14 cellular contexts compared by ENCODE assay signal in the genomic region with DNA sequence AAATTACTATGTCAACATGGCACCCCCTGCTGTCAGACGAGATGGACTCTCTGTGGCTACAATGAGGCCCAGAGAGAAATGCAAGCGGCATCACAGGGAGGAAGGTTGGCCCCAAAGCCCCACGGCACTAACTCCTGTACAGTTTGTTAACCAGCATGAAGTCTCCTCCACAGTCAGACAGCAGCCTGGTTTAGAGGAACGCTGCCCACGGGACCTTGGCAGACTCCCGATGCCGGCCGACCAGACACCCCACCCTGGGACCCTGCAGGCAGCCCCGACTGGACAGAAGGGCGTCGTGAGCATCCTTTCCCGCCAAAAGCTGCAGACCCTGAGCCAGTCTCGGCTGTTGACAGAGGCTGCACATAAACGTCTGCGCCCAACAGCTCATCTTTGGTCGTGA.
"Had no signal": no experiment of that assay in that cellular context is flagged by ENCODE, and none has a peak within 500 bp of the region (broad histone marks: within the 10 kb centered on the region; RNA-seq: fewer than 3 reads in every experiment).

No MANE protein-coding gene starts in this region.

- H3K4me3 ChIP-seq: adrenal gland, neural progenitor cell, ovary, tibial artery, uterus had no signal

- DNase-seq: activated CD4-positive, alpha-beta T cell treated with anti-CD3 and anti-CD28 coated beads, Interleukin-2, amount 50 U/mL, for 48 hours; activated CD4-positive, CD25-positive, alpha-beta regulatory T cell treated with anti-CD3 and anti-CD28 coated beads, Interleukin-2, amount 50 U/mL, for 72 hours; activated naive CD4-positive, alpha-beta T cell treated with Interleukin-2 at 50 U/mL for 16 hours; adrenal gland; effector CD8-positive, alpha-beta T cell; foreskin melanocyte; ovary; stimulated activated CD4-positive, alpha-beta T cell treated with anti-CD3 and anti-CD28 coated beads, Interleukin-15, amount 100 ng/mL, for 24 hours; stimulated activated CD4-positive, alpha-beta T cell treated with anti-CD3 and anti-CD28 coated beads, Interleukin-4, amount 100 ng/mL, for 1 hour; stimulated activated naive B cell treated with anti-CD40 and anti-IgM and Interleukin-4, amounts not matched to agents 10 μg/mL and 1 μg/mL and 100 μg/mL, for 72 hours had no signal

- H3K27me3 ChIP-seq: adrenal gland, neural progenitor cell, ovary, tibial artery, uterus had no signal

- FAIRE-seq: endothelial cell of umbilical vein had no signal

- H3K36me3 ChIP-seq: adrenal gland, neural progenitor cell, ovary, tibial artery, uterus had no signal
